21 cellular contexts compared by ENCODE assay signal in the genomic region with DNA sequence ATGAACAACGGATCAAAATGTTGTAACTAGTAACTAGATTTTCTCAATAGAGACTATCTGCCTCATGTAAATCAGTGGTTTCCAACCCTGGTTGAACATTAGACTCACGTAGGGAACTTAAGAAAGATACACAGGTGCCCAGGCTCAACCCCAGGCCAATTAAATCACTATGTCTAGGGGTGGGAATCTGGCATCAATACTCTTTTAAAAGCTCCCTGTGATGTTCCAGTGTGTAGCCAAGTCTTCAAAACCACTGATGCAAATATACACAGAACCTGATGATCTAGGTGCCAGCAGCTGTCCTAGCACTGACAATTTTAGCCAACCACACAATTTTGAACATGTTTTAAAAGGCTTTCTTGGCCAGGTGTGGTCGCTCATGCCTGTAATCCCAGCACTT.
A peak's percentile ranks its signal among the peaks of the same experiment; 100 is the strongest.
DNase-seq lines count a peak whose midpoint lies in the region; ATAC-seq lines count a peak whose summit lies in the region.
"Had no signal": no experiment of that assay in that cellular context is flagged by ENCODE, and none has a peak within 500 bp of the region (broad histone marks: within the 10 kb centered on the region; RNA-seq: fewer than 3 reads in every experiment).

No MANE protein-coding gene starts in this region.

- H3K4me3 ChIP-seq in trophoblast cell (ENCODE audit: low read depth, low read length): no peak overlapping the region
- H3K4me3 ChIP-seq: body of pancreas, esophagus muscularis mucosa, upper lobe of right lung had no signal

- no peak overlapping the region for H2BK12ac ChIP-seq in trophoblast cell (ENCODE audit: low read length)

- WGBS in trophoblast cell (ENCODE audit: extremely low coverage, insufficient coverage, insufficient read length): no CpG with 5 or more reads among the region's 3 CpGs

- H4K12ac ChIP-seq in trophoblast cell (ENCODE audit: low read depth, low read length): no peak overlapping the region

- H3K79me2 ChIP-seq in trophoblast cell (ENCODE audit: control insufficient read depth, insufficient read depth, low read length, poor library complexity): no peaks in the 10 kb centered on the region

- H2AFZ ChIP-seq in trophoblast cell (ENCODE audit: insufficient read depth, low read length, poor library complexity): no peak overlapping the region

- intact Hi-C loops in Right ventricle myocardium superior (cut with DNase I): no loop called here

- no peaks in the 10 kb centered on the region for H3K9me3 ChIP-seq in trophoblast cell (ENCODE audit: insufficient read depth, low read depth, low read length)
- H3K9me3 ChIP-seq: BE2C, body of pancreas, esophagus muscularis mucosa, upper lobe of right lung had no signal

- no peak overlapping the region for H3K14ac ChIP-seq in trophoblast cell (ENCODE audit: low read length)

- no peak overlapping the region for H2AK5ac ChIP-seq in trophoblast cell (ENCODE audit: low read length)

- no peak overlapping the region for H2BK5ac ChIP-seq in trophoblast cell (ENCODE audit: low read depth, low read length, poor library complexity)

- ATAC-seq in GM18508 (IDR thresholded peaks at IDR 0.05; ENCODE audit: insufficient read depth, unreplicated experiment): peak; percentile 83
- ATAC-seq in GM19468 (IDR thresholded peaks at IDR 0.05; ENCODE audit: extremely low read depth, unreplicated experiment): peak; percentile 45
- peak; percentile 83 for ATAC-seq in HG02938 (IDR thresholded peaks at IDR 0.05; ENCODE audit: unreplicated experiment)
- peak; percentile 65 for ATAC-seq in HG03469 (IDR thresholded peaks at IDR 0.05; ENCODE audit: unreplicated experiment)
- no peak for ATAC-seq in Right ventricle myocardium superior (ENCODE audit: poor library complexity)
- ATAC-seq: activated naive CD8-positive, alpha-beta T cell treated with anti-CD3 and anti-CD28 coated beads, Interleukin-2, amount 50 U/mL, for 24 hours; body of pancreas; Right ventricle myocardium inferior; upper lobe of right lung had no signal

- no peaks in the 10 kb centered on the region for H3K4me1 ChIP-seq in trophoblast cell (ENCODE audit: control insufficient read depth in 1 of 2, insufficient read depth in 2 of 2, low read length in 2 of 2)
- H3K4me1 ChIP-seq: BE2C, body of pancreas, esophagus muscularis mucosa, upper lobe of right lung had no signal

- DNase-seq in Right ventricle myocardium superior (no peak), SHP77 (lab: John Stamatoyannopoulos, UW) (no peak), trophoblast cell (no peak)
- no peak for DNase-seq in activated CD8-positive, alpha-beta memory T cell treated with anti-CD3 and anti-CD28 coated beads, Interleukin-2, amount 50 U/mL, for 4 hours
- DNase-seq: activated CD4-positive, CD25-positive, alpha-beta regulatory T cell treated with anti-CD3 and anti-CD28 coated beads, Interleukin-2, amount 50 U/mL, for 72 hours; activated naive CD8-positive, alpha-beta T cell treated with anti-CD3 and anti-CD28 coated beads, Interleukin-2, amount 50 U/mL, for 24 hours; BE2C; body of pancreas; effector CD8-positive, alpha-beta T cell; KBM-7; mesenchymal stem cell; naive B cell; NCI-H187; NCI-H774; upper lobe of right lung had no signal

- H3K27ac ChIP-seq in trophoblast cell (ENCODE audit: low read depth, low read length): no peak overlapping the region
- H3K27ac ChIP-seq: body of pancreas, esophagus muscularis mucosa, upper lobe of right lung had no signal

- H3K4ac ChIP-seq in trophoblast cell (ENCODE audit: low read depth, low read length): no peak overlapping the region

- no peaks in the 10 kb centered on the region for H3K36me3 ChIP-seq in trophoblast cell (ENCODE audit: control insufficient read depth in 1 of 2, insufficient read depth in 2 of 2, low read length in 2 of 2)
- H3K36me3 ChIP-seq: BE2C, esophagus muscularis mucosa, upper lobe of right lung had no signal

- no peak overlapping the region for H3K4me2 ChIP-seq in trophoblast cell (ENCODE audit: low read length)

- no peak overlapping the region for H2BK120ac ChIP-seq in trophoblast cell (ENCODE audit: insufficient read depth, low read length, poor library complexity)

- H4K91ac ChIP-seq in trophoblast cell (ENCODE audit: low read depth, low read length): no peak overlapping the region

- H4K8ac ChIP-seq in trophoblast cell (ENCODE audit: low read depth, low read length): no peak overlapping the region

- no peak overlapping the region for H3K23ac ChIP-seq in trophoblast cell (ENCODE audit: low read length)

- no peaks in the 10 kb centered on the region for H3K79me1 ChIP-seq in trophoblast cell (ENCODE audit: low read length)

- H3K9ac ChIP-seq in trophoblast cell (ENCODE audit: low read length): no peak overlapping the region

- no peaks in the 10 kb centered on the region for H3K27me3 ChIP-seq in trophoblast cell (ENCODE audit: insufficient read depth, low read length)
- H3K27me3 ChIP-seq: BE2C, body of pancreas, esophagus muscularis mucosa, upper lobe of right lung had no signal

- H3K18ac ChIP-seq in trophoblast cell (ENCODE audit: low read length): no peak overlapping the region
